ENCODE assay signal across 7 cellular contexts in the genomic region with DNA sequence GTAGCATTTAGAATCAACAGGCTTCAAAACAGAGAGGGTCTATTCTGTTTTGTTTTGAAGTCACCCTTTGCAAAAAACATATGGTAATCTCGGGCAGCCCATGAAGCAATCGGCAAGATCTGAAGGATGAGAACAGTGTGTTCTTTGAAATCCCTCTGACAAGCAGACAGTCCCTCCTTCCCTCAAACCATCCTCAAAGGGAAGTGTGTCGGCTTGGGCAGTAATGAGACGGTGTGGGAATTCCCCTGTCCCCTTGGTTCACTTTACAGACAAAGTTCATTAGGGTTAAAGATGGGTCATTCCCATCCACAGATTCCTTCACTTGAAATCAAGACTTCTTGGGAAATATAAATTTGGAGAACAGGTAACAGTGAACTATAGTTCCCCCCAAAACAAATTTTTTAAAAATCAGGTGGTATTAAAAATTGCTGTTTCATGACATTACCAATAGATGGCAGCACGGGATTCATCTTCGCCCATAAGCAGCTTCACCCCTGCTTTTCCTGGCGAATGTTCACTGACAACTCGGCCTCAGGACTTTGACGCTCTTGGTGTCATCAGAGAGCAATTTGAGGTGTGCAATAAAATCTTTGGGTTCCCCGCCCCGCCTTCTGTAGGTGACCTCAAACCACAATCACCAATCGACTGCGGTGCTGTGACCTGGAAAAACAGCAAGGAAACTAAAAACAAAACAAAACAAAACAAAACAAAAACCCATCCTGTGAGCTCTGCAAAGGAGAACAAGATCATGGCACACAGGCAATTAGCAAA.
DNase-seq lines count a peak whose midpoint lies in the region; ATAC-seq, FAIRE-seq and TF ChIP-seq lines count a peak whose summit lies in the region.

No MANE protein-coding gene starts in this region.

- peak overlapping the region in 2 of 5 experiments; percentile 37 to 48 for H3K27ac Mint-ChIP-seq in brain

- no peaks in the 10 kb centered on the region for H3K36me3 Mint-ChIP-seq in brain

- DNase-seq in GM12892 (ENCODE audit: insufficient read length) (no peak), NCI-H1694 (lab: John Stamatoyannopoulos, UW) (peak; percentile 36), islet precursor cell (peak; percentile 82)
- peak; percentile 59 to 65 (median 65) for DNase-seq in stimulated activated CD4-positive, alpha-beta T cell treated with anti-CD3 and anti-CD28 coated beads, Interleukin-12 subunit alpha, Interleukin-12 subunit beta, amount 100 ng/mL, for 48 hours (ENCODE audit: low read depth in 2 of 3, low spot score in 1 of 3)

- H3K4me1 Mint-ChIP-seq in brain = peaks cover 10% of the 10 kb centered on the region

- ATAC-seq in HG02852 (IDR thresholded peaks at IDR 0.05; ENCODE audit: unreplicated experiment) = peak; percentile 56

- H3K9me3 Mint-ChIP-seq in brain = no peaks in the 10 kb centered on the region

- FAIRE-seq in GM12892 (lab: Jason Lieb, UNC) (peak; percentile 95), TTC549 (lab: Jason Lieb, UNC) (peak; percentile 84)

- peak overlapping the region; percentile 35 to 70 (median 52) for H3K4me3 Mint-ChIP-seq in brain

- no peak for TF ChIP-seq POLR2A in GM12892 (IDR thresholded peaks at IDR 0.05; ENCODE audit: low read depth, low read length)

- TF ChIP-seq CTCF in brain (conservative IDR thresholded peaks at IDR 0.05) = peak; percentile 87 to 91

- H3K27me3 Mint-ChIP-seq in brain = peaks cover 20% of the 10 kb centered on the region
